13 cellular contexts compared by ENCODE assay signal in genomic region chr11:114199051-114199450, GRCh38.
DNase-seq lines count a peak whose midpoint lies in the region; TF ChIP-seq lines count a peak whose summit lies in the region.
"Had no signal": no experiment of that assay in that cellular context is flagged by ENCODE, and none has a peak within 500 bp of the region (broad histone marks: within the 10 kb centered on the region; RNA-seq: fewer than 3 reads in every experiment).

No MANE protein-coding gene starts in this region.

- peak overlapping the region; percentile 46 for H3K9ac ChIP-seq in Loucy (ENCODE audit: low read depth, low read length, poor library complexity, severe bottlenecking)
- H3K9ac ChIP-seq in muscle layer of colon (ENCODE audit: low read length): peak overlapping the region; percentile 92
- H3K9ac ChIP-seq in subcutaneous abdominal adipose tissue (ENCODE audit: low read length in 5 of 5): peak overlapping the region in 2 of 5 donors; percentile 43 to 71

- no peak overlapping the region for H3K4me3 Mint-ChIP-seq in chondrocyte (ENCODE audit: unreplicated experiment)
- H3K4me3 Mint-ChIP-seq: activated CD8-positive, alpha-beta T cell treated with anti-CD3 and anti-CD28 coated beads, Interleukin-2, amount 10 ng/mL, durations not matched to agents 7 days and 5 days; immature natural killer cell had no signal

- peak overlapping the region; percentile 97 for H3K27ac Mint-ChIP-seq in chondrocyte (ENCODE audit: unreplicated experiment)
- H3K27ac Mint-ChIP-seq: activated CD8-positive, alpha-beta T cell treated with anti-CD3 and anti-CD28 coated beads, Interleukin-2, amount 10 ng/mL, durations not matched to agents 7 days and 5 days had no signal

- peak overlapping the region; percentile 98 for H3K27ac ChIP-seq in muscle layer of colon (ENCODE audit: low read depth, low read length)
- peak overlapping the region; percentile 98 for H3K27ac ChIP-seq in subcutaneous abdominal adipose tissue (ENCODE audit: low read depth, low read length)

- peaks cover 4% of the 10 kb centered on the region for H3K36me3 Mint-ChIP-seq in chondrocyte (ENCODE audit: low read depth)
- H3K36me3 Mint-ChIP-seq: immature natural killer cell had no signal

- H3K4me3 ChIP-seq in Loucy (ENCODE audit: low read length, poor library complexity, severe bottlenecking) (no peak overlapping the region), muscle layer of colon (ENCODE audit: low read depth in 1 of 2, low read length in 2 of 2) (no peak overlapping the region), subcutaneous abdominal adipose tissue (ENCODE audit: low read depth in 1 of 5, low read length in 5 of 5) (no peak overlapping the region)

- DNase-seq in chondrocyte (ENCODE audit: low spot score) (no peak), islet precursor cell (no peak), NCI-H82 treated with DMSO at 0.1 percent for 48 hours (lab: John Stamatoyannopoulos, UW; ENCODE audit: unreplicated experiment) (no peak), NCI-H1092 (lab: John Stamatoyannopoulos, UW) (no peak), hippocampal formation (lab: John Stamatoyannopoulos, UW) (no peak)
- DNase-seq: activated CD8-positive, alpha-beta T cell treated with anti-CD3 and anti-CD28 coated beads, Interleukin-2, amount 10 ng/mL, durations not matched to agents 7 days and 5 days; cerebellar nuclear complex; COR-L47; immature natural killer cell; NCI-H1105 treated with DMSO at 0.1 percent for 48 hours had no signal

- H2AFZ ChIP-seq in Loucy (ENCODE audit: low read length): no peak overlapping the region

- no peak overlapping the region for H3K4me2 ChIP-seq in Loucy (ENCODE audit: low read depth, low read length, poor library complexity, severe bottlenecking)

- no peaks in the 10 kb centered on the region for H3K79me2 ChIP-seq in Loucy (ENCODE audit: insufficient read depth, low read length)

- no peaks in the 10 kb centered on the region for H4K20me1 ChIP-seq in Loucy (ENCODE audit: insufficient read depth, low read length, poor library complexity, severe bottlenecking)

- H3K27me3 ChIP-seq in Loucy (ENCODE audit: insufficient read depth, low read length, poor library complexity, severe bottlenecking) (no peaks in the 10 kb centered on the region), muscle layer of colon (ENCODE audit: control insufficient read depth in 1 of 2, insufficient read depth in 2 of 2, low read length in 2 of 2) (no peaks in the 10 kb centered on the region), subcutaneous abdominal adipose tissue (ENCODE audit: control insufficient read depth in 5 of 5, insufficient read depth in 4 of 5, low read length in 5 of 5) (no peaks in the 10 kb centered on the region)

- no peaks in the 10 kb centered on the region for H3K9me2 ChIP-seq in Loucy (replicated peaks; ENCODE audit: low read depth, low read length)

- H3K4me1 Mint-ChIP-seq in chondrocyte (ENCODE audit: low read depth): peaks cover 56% of the 10 kb centered on the region

- H3K9me3 ChIP-seq in Loucy (ENCODE audit: insufficient read depth, low read depth, low read length): no peaks in the 10 kb centered on the region
- no peaks in the 10 kb centered on the region for H3K9me3 ChIP-seq in muscle layer of colon (ENCODE audit: low read length)
- H3K9me3 ChIP-seq in subcutaneous abdominal adipose tissue (ENCODE audit: control insufficient read depth in 5 of 5, low read length in 5 of 5): no peaks in the 10 kb centered on the region

- no peak for TF ChIP-seq CTCF in Loucy (conservative IDR thresholded peaks at IDR 0.05; ENCODE audit: low read length)
- no peak for TF ChIP-seq CTCF in chondrocyte (IDR thresholded peaks at IDR 0.05)

- H3K4me1 ChIP-seq in Loucy (ENCODE audit: insufficient read depth, low read length, poor library complexity, severe bottlenecking) (peaks cover 33% of the 10 kb centered on the region), muscle layer of colon (ENCODE audit: insufficient read depth, low read length) (peaks cover 78% of the 10 kb centered on the region), subcutaneous abdominal adipose tissue (ENCODE audit: control insufficient read depth in 5 of 5, insufficient read depth in 5 of 5, low read length in 5 of 5) (peaks cover 12 to 83% (median 80%) of the 10 kb centered on the region in 5 donors)

- no peaks in the 10 kb centered on the region for H3F3A ChIP-seq in Loucy (ENCODE audit: low read depth)

- H3K27me3 Mint-ChIP-seq in chondrocyte (ENCODE audit: low read depth): peaks cover 1% of the 10 kb centered on the region

- no peaks in the 10 kb centered on the region for H3K9me3 Mint-ChIP-seq in chondrocyte (ENCODE audit: low read depth)
- H3K9me3 Mint-ChIP-seq: immature natural killer cell had no signal

- no peaks in the 10 kb centered on the region for H3K36me3 ChIP-seq in Loucy (ENCODE audit: insufficient read depth, low read length)
- H3K36me3 ChIP-seq in muscle layer of colon (ENCODE audit: insufficient read depth, low read length): no peaks in the 10 kb centered on the region
- H3K36me3 ChIP-seq in subcutaneous abdominal adipose tissue (ENCODE audit: control insufficient read depth in 5 of 5, insufficient read depth in 5 of 5, low read length in 5 of 5): peaks cover 0 to 3% (median 0%) of the 10 kb centered on the region in 5 donors
